Comparison of ENCODE assay signal across 8 cellular contexts in genomic region chr20:5528719-5529256, GRCh38.
DNase-seq lines count a peak whose midpoint lies in the region; TF ChIP-seq lines count a peak whose summit lies in the region.

No MANE protein-coding gene starts in this region.

- H4K20me1 ChIP-seq in H9 (ENCODE audit: control insufficient read depth, insufficient read depth, insufficient read length): no peaks in the 10 kb centered on the region

- DNase-seq in G401 (ENCODE audit: low spot score): peak; percentile 94
- peak; percentile 72 for DNase-seq in H9
- peak; percentile 92 for DNase-seq in NB4 (ENCODE audit: low read depth)
- peak; percentile 54 to 67 for DNase-seq in SJSA1 (ENCODE audit: low read depth in 1 of 2, low spot score in 2 of 2)
- peak; percentile 70 for DNase-seq in activated naive CD4-positive, alpha-beta T cell treated with Interleukin-2 at 50 U/mL for 16 hours
- peak; percentile 79 for DNase-seq in globus pallidus (ENCODE audit: low spot score)
- peak; percentile 91 for DNase-seq in pons (ENCODE audit: low spot score)
- DNase-seq in ureter (ENCODE audit: low spot score): peak; percentile 82

- H3T11ph ChIP-seq in H9 (ENCODE audit: low read length): no peak overlapping the region

- no peaks in the 10 kb centered on the region for H3K79me2 ChIP-seq in H9 (ENCODE audit: insufficient read depth, low read length)

- H3K4me1 Mint-ChIP-seq in H9: peaks cover 6 to 15% of the 10 kb centered on the region in 2 experiments

- H2BK12ac ChIP-seq in H9 (ENCODE audit: insufficient read length, low read depth, low read length): no peak overlapping the region

- no peaks in the 10 kb centered on the region for H3K36me3 ChIP-seq in SJSA1

- TF ChIP-seq CTCF in H9 (conservative IDR thresholded peaks at IDR 0.05) (peak; percentile 76), NB4 (IDR thresholded peaks at IDR 0.05; ENCODE audit: low read depth, low read length) (peak; percentile 82)

- no peak for TF ChIP-seq POLR2A in NB4 (IDR thresholded peaks at IDR 0.05; ENCODE audit: extremely low read depth, insufficient read length)

- H3K4me2 ChIP-seq in H9 (ENCODE audit: insufficient read depth, insufficient read length, low read length): no peak overlapping the region

- H3K4ac ChIP-seq in H9 (ENCODE audit: low read depth, low read length): no peak overlapping the region

- H4K8ac ChIP-seq in H9 (replicated peaks; ENCODE audit: insufficient read length, low read depth, low read length): no peak overlapping the region

- in situ Hi-C loops in G401 (cut with HindIII; ENCODE audit: low sequenced_read_pairs): no loop called here

- H4K5ac ChIP-seq in H9 (ENCODE audit: insufficient read length, low read depth, low read length): no peak overlapping the region

- no peak overlapping the region for H3K27ac ChIP-seq in H9 (ENCODE audit: insufficient read length, low read depth, low read length)
- H3K27ac ChIP-seq in SJSA1: no peak overlapping the region

- H3K79me1 ChIP-seq in H9 (ENCODE audit: insufficient read depth, low read depth, low read length, poor library complexity, severe bottlenecking): no peaks in the 10 kb centered on the region

- H3K4me1 ChIP-seq in H9 (ENCODE audit: insufficient read depth, low read length) (no peaks in the 10 kb centered on the region), SJSA1 (replicated peaks) (no peaks in the 10 kb centered on the region)

- H3K56ac ChIP-seq in H9 (ENCODE audit: insufficient read length, low read depth, low read length): no peak overlapping the region

- no peak overlapping the region for H2AK5ac ChIP-seq in H9 (ENCODE audit: insufficient read length, low read length)

- no peak overlapping the region for H3K23ac ChIP-seq in H9 (ENCODE audit: insufficient read length, low read depth, low read length)

- H3K27ac Mint-ChIP-seq in H9: no peak overlapping the region

- H3K27me3 Mint-ChIP-seq in H9 (ENCODE audit: low read depth): peaks cover 2% of the 10 kb centered on the region; the same call in 1 of the 2 replicates

- no peak overlapping the region for H3K4me3 ChIP-seq in NB4 (ENCODE audit: low read depth, low read length)
- H3K4me3 ChIP-seq in SJSA1: no peak overlapping the region

- H2BK20ac ChIP-seq in H9 (ENCODE audit: low read depth, low read length, poor library complexity, severe bottlenecking): no peak overlapping the region

- no peaks in the 10 kb centered on the region for H3K23me2 ChIP-seq in H9 (ENCODE audit: insufficient read length, low read depth, low read length, poor library complexity, severe bottlenecking)

- no peaks in the 10 kb centered on the region for H3K9me3 ChIP-seq in H9 (ENCODE audit: control insufficient read depth, low read depth, low read length)
- H3K9me3 ChIP-seq in SJSA1 (replicated peaks): no peaks in the 10 kb centered on the region

- no peaks in the 10 kb centered on the region for H3K27me3 ChIP-seq in H9 (ENCODE audit: insufficient read depth, low read length)
- H3K27me3 ChIP-seq in SJSA1 (replicated peaks): no peaks in the 10 kb centered on the region; the same call in none of the 2 replicates

- H3K9ac ChIP-seq in H9 (ENCODE audit: extremely low read depth, insufficient read length, low read length): no peak overlapping the region

- no peak overlapping the region for H3K14ac ChIP-seq in H9 (ENCODE audit: insufficient read depth, low read length)

- H3K4me3 Mint-ChIP-seq in H9: no peak overlapping the region

- no CpG with 5 or more reads among the region's 7 CpGs for WGBS in H9 (ENCODE audit: extremely low coverage, insufficient read length, low lambda C conversion rate)

- no peaks in the 10 kb centered on the region; a peak in 1 of 5 replicates for H3K9me3 Mint-ChIP-seq in H9

- no peak overlapping the region for H4K91ac ChIP-seq in H9 (ENCODE audit: insufficient read length, low read depth, low read length)

- no peak overlapping the region for H3K18ac ChIP-seq in H9 (ENCODE audit: insufficient read length, low read depth, low read length)

- H2BK15ac ChIP-seq in H9 (ENCODE audit: low read depth, low read length): no peak overlapping the region

- H2AFZ ChIP-seq in H9 (ENCODE audit: low read length): no peak overlapping the region

- no peaks in the 10 kb centered on the region for H3K36me3 Mint-ChIP-seq in H9 (ENCODE audit: insufficient read depth in 1 of 3, low read depth in 3 of 3)

- no peak overlapping the region for H2BK120ac ChIP-seq in H9 (ENCODE audit: low read depth, low read length, poor library complexity, severe bottlenecking)

- no peak overlapping the region for H2BK5ac ChIP-seq in H9 (ENCODE audit: insufficient read length, low read length)
